In genomic region chr11:72098741-72099140, GRCh38 we compare ENCODE assay signal across 24 cellular contexts. TPM values are rescaled to one million over a fixed set of nuclear protein-coding genes. Genes with fewer than 3 reads are reported as not detected.
"Had no signal": no experiment of that assay in that cellular context is flagged by ENCODE, and none has a peak within 500 bp of the region (broad histone marks: within the 10 kb centered on the region; RNA-seq: fewer than 3 reads in every experiment).

No MANE protein-coding gene starts in this region.

- H3K4me2 ChIP-seq: SK-N-SH had no signal

- H3K4me3 Mint-ChIP-seq: activated CD8-positive, alpha-beta T cell treated with anti-CD3 and anti-CD28 coated beads for 36 hours; activated naive CD8-positive, alpha-beta T cell treated with anti-CD3 and anti-CD28 coated beads, Interleukin-2, amount 10 ng/mL, durations not matched to agents 7 days and 5 days had no signal

- H3K27me3 Mint-ChIP-seq: activated CD8-positive, alpha-beta T cell treated with anti-CD3 and anti-CD28 coated beads for 36 hours; activated naive CD8-positive, alpha-beta T cell treated with anti-CD3 and anti-CD28 coated beads, Interleukin-2, amount 10 ng/mL, durations not matched to agents 7 days and 5 days had no signal

- H3K9me3 Mint-ChIP-seq: activated CD8-positive, alpha-beta T cell treated with anti-CD3 and anti-CD28 coated beads for 36 hours; activated naive CD8-positive, alpha-beta T cell treated with anti-CD3 and anti-CD28 coated beads, Interleukin-2, amount 10 ng/mL, durations not matched to agents 7 days and 5 days had no signal

- H3K9ac ChIP-seq: SK-N-SH had no signal

- H3K27ac ChIP-seq: adrenal gland, SJCRH30 had no signal

- H3K27me3 ChIP-seq: adrenal gland, breast epithelium, SJCRH30 had no signal

- H3K27ac Mint-ChIP-seq: activated CD8-positive, alpha-beta T cell treated with anti-CD3 and anti-CD28 coated beads for 36 hours; activated naive CD8-positive, alpha-beta T cell treated with anti-CD3 and anti-CD28 coated beads, Interleukin-2, amount 10 ng/mL, durations not matched to agents 7 days and 5 days had no signal

- H3K4me3 ChIP-seq: adrenal gland, breast epithelium, SJCRH30 had no signal

- ATAC-seq: activated CD4-positive, CD25-positive, alpha-beta regulatory T cell treated with anti-CD3 and anti-CD28 coated beads, Interleukin-2, amount 50 U/mL, for 24 hours; activated CD8-positive, alpha-beta T cell treated with anti-CD3 and anti-CD28 coated beads for 36 hours; Panc1 had no signal

- DNase-seq: activated CD4-positive, alpha-beta T cell treated with anti-CD3 and anti-CD28 coated beads for 4 hours; activated CD8-positive, alpha-beta T cell treated with anti-CD3 and anti-CD28 coated beads for 36 hours; activated naive CD4-positive, alpha-beta T cell treated with anti-CD3 and anti-CD28 coated beads, Interleukin-2, amount 50 U/mL, for 16 hours; activated naive CD8-positive, alpha-beta T cell treated with anti-CD3 and anti-CD28 coated beads, Interleukin-2, amount 10 ng/mL, durations not matched to agents 7 days and 5 days; adrenal gland; anterior cingulate cortex; caudate nucleus; Karpas-422; NCI-H1105 treated with DMSO at 0.1 percent for 48 hours; NCI-H1436 treated with DMSO at 0.1 percent for 48 hours; NCI-H187; NCI-H2081; NCI-H510A treated with DMSO at 0.1 percent for 48 hours; NCI-H69; NK-92 treated with Interleukin-12 subunit alpha and Interleukin-12 subunit beta, amount 100 ng/mL, for 24 hours; OCI-M1; Right ventricle myocardium superior; RPMI8226; SJCRH30; SK-N-SH; T-helper 1 cell had no signal

- H3K9me3 ChIP-seq: adrenal gland, breast epithelium, SJCRH30, SK-N-SH had no signal

RNA-seq across cellular contexts. Expression of gene TOMT, which starts 7.0 kb away (rescaled TPM):
- total RNA-seq: activated CD8-positive, alpha-beta T cell treated with anti-CD3 and anti-CD28 coated beads for 36 hours; activated naive CD8-positive, alpha-beta T cell treated with anti-CD3 and anti-CD28 coated beads, Interleukin-2, amount 10 ng/mL, durations not matched to agents 7 days and 5 days; adrenal gland; breast epithelium; Right ventricle myocardium superior; SJCRH30 had no signal
- polyA plus RNA-seq: adrenal gland, SK-N-SH had no signal
